1 cellular context compared by ENCODE assay signal in genomic region chr17:81993726-81994592, GRCh38.
TF ChIP-seq lines count a peak whose summit lies in the region.

No MANE protein-coding gene starts in this region.

TF ChIP-seq in HepG2, 621 proteins besides CTCF, POLR2A, EP300 and RAD21 (continued from another document and continues in another):
- TF ChIP-seq AFF4 (CRISPR knock-in tag; IDR thresholded peaks at IDR 0.05) (peak; percentile 98; the same call in 1 of the 2 replicates), CSRNP1 (CRISPR knock-in tag; IDR thresholded peaks at IDR 0.05) (peak; percentile 69), HES4 (CRISPR knock-in tag; IDR thresholded peaks at IDR 0.05; ENCODE audit: borderline replicate concordance) (peak; percentile 57), ZNF567 (CRISPR knock-in tag; IDR thresholded peaks at IDR 0.05; ENCODE audit: borderline replicate concordance) (no peak), PRDM4 (CRISPR knock-in tag; IDR thresholded peaks at IDR 0.05; ENCODE audit: borderline replicate concordance) (no peak), SRSF1 (optimal IDR thresholded peaks at IDR 0.05; ENCODE audit: low read depth, low read length) (peak; percentile 56), ZNF777 (CRISPR knock-in tag; IDR thresholded peaks at IDR 0.05) (peak; percentile 52; the same call in 1 of the 2 replicates), ZFYVE20 (CRISPR knock-in tag; IDR thresholded peaks at IDR 0.05; ENCODE audit: borderline replicate concordance, low read depth) (peak; percentile 54; the same call in 1 of the 2 replicates), PLRG1 (conservative IDR thresholded peaks at IDR 0.05) (no peak), ZNF788 (CRISPR knock-in tag; IDR thresholded peaks at IDR 0.05; ENCODE audit: borderline replicate concordance) (peak; percentile 80; the same call in 1 of the 2 replicates), MED1 (CRISPR knock-in tag; IDR thresholded peaks at IDR 0.05) (peak; percentile 69; the same call in 1 of the 2 replicates), ZNF484 (CRISPR knock-in tag; IDR thresholded peaks at IDR 0.05; ENCODE audit: borderline replicate concordance, low read depth) (0 out of 2 replicates have a peak, but pooled peaks have one; percentile 26), EZH2 (conservative IDR thresholded peaks at IDR 0.05; ENCODE audit: low read depth, low read length) (no peak), ZNF792 (CRISPR knock-in tag; IDR thresholded peaks at IDR 0.05) (no peak), NCOR1 (IDR thresholded peaks at IDR 0.05; ENCODE audit: borderline replicate concordance, low read length) (no peak), AKAP8 (CRISPR knock-in tag; IDR thresholded peaks at IDR 0.05) (peak; percentile 63; the same call in 1 of the 2 replicates), SKIL (CRISPR knock-in tag; IDR thresholded peaks at IDR 0.05; ENCODE audit: borderline replicate concordance) (no peak; the same call in 1 of the 2 replicates), NR3C1 (CRISPR knock-in tag; IDR thresholded peaks at IDR 0.05) (no peak), HNRNPLL (IDR thresholded peaks at IDR 0.05; ENCODE audit: low read depth, low read length, poor library complexity, severe bottlenecking) (peak; percentile 64), ZNF564 (CRISPR knock-in tag; IDR thresholded peaks at IDR 0.05) (0 out of 2 replicates have a peak, but pooled peaks have one; percentile 77), ZMYM2 (CRISPR knock-in tag; IDR thresholded peaks at IDR 0.05) (no peak; the same call in 1 of the 2 replicates), ZNF674 (CRISPR knock-in tag; IDR thresholded peaks at IDR 0.05; ENCODE audit: low read depth) (peak; percentile 92; the same call in 1 of the 2 replicates), NFATC3 (CRISPR knock-in tag; IDR thresholded peaks at IDR 0.05) (no peak; the same call in 1 of the 2 replicates), ZBTB1 (CRISPR knock-in tag; IDR thresholded peaks at IDR 0.05; ENCODE audit: borderline replicate concordance) (no peak), ZKSCAN1 (IDR thresholded peaks at IDR 0.05; ENCODE audit: low read length) (no peak), SNAPC5 (CRISPR knock-in tag; IDR thresholded peaks at IDR 0.05; ENCODE audit: borderline replicate concordance) (0 out of 2 replicates have a peak, but pooled peaks have one; percentile 90), NR1H2 (CRISPR knock-in tag; IDR thresholded peaks at IDR 0.05; ENCODE audit: borderline replicate concordance, low read depth) (no peak), ETV5 (CRISPR knock-in tag; IDR thresholded peaks at IDR 0.05; ENCODE audit: borderline replicate concordance) (no peak; the same call in 1 of the 2 replicates), ZNF296 (CRISPR knock-in tag; conservative IDR thresholded peaks at IDR 0.05) (0 out of 2 replicates have a peak, but pooled peaks have one; percentile 22), ZNF552 (CRISPR knock-in tag; IDR thresholded peaks at IDR 0.05; ENCODE audit: borderline replicate concordance) (peak; percentile 46; the same call in 1 of the 2 replicates), ZNF749 (CRISPR knock-in tag; IDR thresholded peaks at IDR 0.05; ENCODE audit: borderline replicate concordance) (peak; percentile 64), ZNF512 (CRISPR knock-in tag; IDR thresholded peaks at IDR 0.05) (peak; percentile 73; the same call in 1 of the 2 replicates), ZNF614 (CRISPR knock-in tag; IDR thresholded peaks at IDR 0.05; ENCODE audit: borderline replicate concordance) (peak; percentile 21; the same call in 1 of the 2 replicates), USF2 (IDR thresholded peaks at IDR 0.05; ENCODE audit: low read depth, low read length) (0 out of 2 replicates have a peak, but pooled peaks have one; percentile 12), USF2 (CRISPR knock-in tag; IDR thresholded peaks at IDR 0.05; ENCODE audit: borderline replicate concordance) (no peak), YEATS2 (CRISPR knock-in tag; IDR thresholded peaks at IDR 0.05; ENCODE audit: borderline replicate concordance) (no peak), MNT (IDR thresholded peaks at IDR 0.05) (no peak), ZNF225 (CRISPR knock-in tag; IDR thresholded peaks at IDR 0.05) (peak; percentile 58), ZNF691 (CRISPR knock-in tag; IDR thresholded peaks at IDR 0.05; ENCODE audit: borderline replicate concordance, low read depth) (peak; percentile 19; the same call in 1 of the 2 replicates), STAG1 (CRISPR knock-in tag; IDR thresholded peaks at IDR 0.05) (no peak), RAD51 (IDR thresholded peaks at IDR 0.05; ENCODE audit: borderline replicate concordance) (no peak), WIZ (CRISPR knock-in tag; IDR thresholded peaks at IDR 0.05) (peak; percentile 85), HNRNPUL1 (IDR thresholded peaks at IDR 0.05; ENCODE audit: low read depth, low read length) (no peak), MIER2 (CRISPR knock-in tag; IDR thresholded peaks at IDR 0.05) (no peak), ZBTB44 (CRISPR knock-in tag; IDR thresholded peaks at IDR 0.05) (peak; percentile 23; the same call in 1 of the 2 replicates)
